8 cellular contexts compared by ENCODE assay signal in the genomic region with DNA sequence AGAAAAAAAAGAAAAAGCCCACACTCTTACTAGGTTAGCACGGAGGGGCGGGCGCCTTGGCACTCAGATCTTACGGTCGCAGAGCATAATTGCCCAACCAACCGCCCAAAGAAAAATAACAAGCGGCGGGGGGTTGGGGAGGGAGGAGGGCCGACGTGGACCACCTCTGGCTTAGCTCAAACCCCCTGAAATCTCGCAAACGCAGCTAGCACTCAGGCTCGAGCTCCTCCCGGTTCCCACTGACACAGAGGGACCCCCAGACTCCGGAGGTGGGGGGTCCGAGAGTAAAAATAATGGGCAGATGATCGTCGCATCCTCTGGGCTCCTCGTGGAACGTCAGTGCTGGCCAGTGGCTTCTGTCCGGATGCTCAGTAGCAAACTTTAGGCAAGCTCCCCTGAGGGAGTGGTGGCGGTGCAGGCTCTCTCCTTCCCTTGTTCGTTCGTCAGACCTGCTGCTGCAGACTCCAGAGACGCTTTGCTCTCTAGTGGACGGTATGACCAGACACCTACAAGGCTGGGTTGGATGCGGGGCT. TPM values are rescaled to one million over a fixed set of nuclear protein-coding genes. Genes with fewer than 3 reads are reported as not detected.
DNase-seq lines count a peak whose midpoint lies in the region; ATAC-seq and TF ChIP-seq lines count a peak whose summit lies in the region.

No MANE protein-coding gene starts in this region.

- H3K9me3 ChIP-seq in endodermal cell (ENCODE audit: control insufficient read depth, low read length): no peaks in the 10 kb centered on the region

- DNase-seq in DMS53 (lab: John Stamatoyannopoulos, UW) (peak; percentile 86), NCI-H1417 treated with DMSO at 0.1 percent for 48 hours (lab: John Stamatoyannopoulos, UW) (peak; percentile 8), endodermal cell (peak; percentile 77), osteocyte (ENCODE audit: extremely low spot score, unreplicated experiment) (no peak), GM19238 (ENCODE audit: insufficient read length, low spot score) (no peak), COLO829 (ENCODE audit: low spot score) (no peak)

- no peak for ATAC-seq in activated CD4-positive, CD25-positive, alpha-beta regulatory T cell treated with anti-CD3 and anti-CD28 coated beads, Interleukin-2, amount 50 U/mL, for 24 hours
- ATAC-seq in GM18498 (IDR thresholded peaks at IDR 0.05; ENCODE audit: unreplicated experiment): no peak

- H3K27ac Mint-ChIP-seq in endodermal cell: peak overlapping the region; percentile 70
- H3K27ac Mint-ChIP-seq in osteocyte (ENCODE audit: unreplicated experiment): no peak overlapping the region

- H3K4me3 Mint-ChIP-seq in endodermal cell (peak overlapping the region; percentile 69), osteocyte (ENCODE audit: unreplicated experiment) (peak overlapping the region; percentile 16)

- no peak overlapping the region for H3K9ac ChIP-seq in endodermal cell (ENCODE audit: extremely low read depth, low read length, poor library complexity, severe bottlenecking)

- H3K27me3 ChIP-seq in endodermal cell (ENCODE audit: control insufficient read depth, insufficient read depth, low read length, poor library complexity, severe bottlenecking): no peaks in the 10 kb centered on the region

- H3K4me1 ChIP-seq in endodermal cell (ENCODE audit: control insufficient read depth, insufficient read depth, low read length): no peaks in the 10 kb centered on the region

- H3K36me3 Mint-ChIP-seq in endodermal cell (ENCODE audit: low read depth) (no peaks in the 10 kb centered on the region), osteocyte (ENCODE audit: unreplicated experiment) (no peaks in the 10 kb centered on the region)

- H3K4me1 Mint-ChIP-seq in endodermal cell (no peaks in the 10 kb centered on the region), osteocyte (ENCODE audit: unreplicated experiment) (peaks cover 11% of the 10 kb centered on the region)

- no peak overlapping the region for H3K27ac ChIP-seq in endodermal cell (ENCODE audit: low read depth, low read length)

- WGBS in endodermal cell (ENCODE audit: insufficient coverage in 1 of 2, insufficient read length in 1 of 2), 2 experiments: 72 to 85% methylated on average over 21 to 27 of the region's 27 CpGs

- no peaks in the 10 kb centered on the region for H3K36me3 ChIP-seq in endodermal cell (ENCODE audit: control insufficient read depth, insufficient read depth, low read length)

- TF ChIP-seq CTCF in endodermal cell (conservative IDR thresholded peaks at IDR 0.05): peak; percentile 48
- no peak for TF ChIP-seq CTCF in osteocyte (IDR thresholded peaks at IDR 0.05)

- H3K9me3 Mint-ChIP-seq in endodermal cell (no peaks in the 10 kb centered on the region), osteocyte (ENCODE audit: unreplicated experiment) (no peaks in the 10 kb centered on the region)

- no peak overlapping the region for H3K4me3 ChIP-seq in endodermal cell (ENCODE audit: low read length)

- H3K27me3 Mint-ChIP-seq in endodermal cell (ENCODE audit: insufficient read depth) (peaks cover 9% of the 10 kb centered on the region), osteocyte (ENCODE audit: unreplicated experiment) (no peaks in the 10 kb centered on the region)

RNA-seq across cellular contexts. Expression of a gene that starts 12.0 kb away (rescaled TPM):
- 1 to 10 TPM in 1 of 2 donors, under 1 TPM in 1; 0.22 to 1.0 TPM for total RNA-seq in endodermal cell
- polyA plus RNA-seq in endodermal cell (2013, experiment 1 of 2): 0.46 TPM
- polyA plus RNA-seq in endodermal cell (2013, experiment 2 of 2): 0.46 TPM
- total RNA-seq in osteocyte: not detected in 2 replicates

RNA-seq across cellular contexts. Expression of a gene that starts 13.4 kb away (rescaled TPM):
- total RNA-seq in endodermal cell (under 1 TPM in 1 of 2 donors, not detected in 1; 0.09 TPM), osteocyte (0.16 and 0.21 TPM in 2 replicates)
- 0.50 TPM for polyA plus RNA-seq in endodermal cell (2013, experiment 1 of 2)
- not detected for polyA plus RNA-seq in endodermal cell (2013, experiment 2 of 2)

RNA-seq across cellular contexts. Expression of a gene that starts 31.0 kb away (rescaled TPM):
- 100 to 1,000 TPM in 1 of 2 donors, 10 to 100 TPM in 1; 66.8 to 123 TPM for total RNA-seq in endodermal cell
- 44.8 TPM for polyA plus RNA-seq in endodermal cell (2013, experiment 1 of 2)
- polyA plus RNA-seq in endodermal cell (2013, experiment 2 of 2): 37.9 TPM
- total RNA-seq in osteocyte: 131 and 138 TPM in 2 replicates

RNA-seq across cellular contexts. Expression of a gene that starts 50.2 kb away (rescaled TPM):
- total RNA-seq in endodermal cell (10 to 100 TPM; 70.2 to 83.1 TPM), osteocyte (0.57 TPM in 1 of 2 replicates, not detected in the other)
- 11.8 TPM for polyA plus RNA-seq in endodermal cell (2013, experiment 1 of 2)
- polyA plus RNA-seq in endodermal cell (2013, experiment 2 of 2): 12.1 TPM

Comparison
In these comparisons a context has a peak if more than half of its experiments do, and no peak if none do; other contexts are left out.
1. DNase-seq: peak in DMS53 (single experiment), NCI-H1417 treated with DMSO at 0.1 percent for 48 hours (single experiment) and endodermal cell (single experiment); none in osteocyte (single experiment), GM19238 (single experiment) and COLO829 (single experiment).